Comparison of ENCODE assay signal across 8 cellular contexts in genomic region chr1:1407101-1407956, GRCh38. TPM values are rescaled to one million over a fixed set of nuclear protein-coding genes. Genes with fewer than 3 reads are reported as not detected.
A peak's percentile ranks its signal among the peaks of the same experiment; 100 is the strongest.
DNase-seq lines count a peak whose midpoint lies in the region; ATAC-seq and TF ChIP-seq lines count a peak whose summit lies in the region.

MRPL20 (minus strand) TSS chr1:1407293; CDS start chr1:1407217, 76 bp downstream.

- TF ChIP-seq POLR2A in right lobe of liver (IDR thresholded peaks at IDR 0.05): peak; percentile 82

- peak in 36 of 56 donors; percentile 5 to 62 (median 30) for TF ChIP-seq CTCF in dorsolateral prefrontal cortex (IDR thresholded peaks at IDR 0.05 in 54 of 56, conservative IDR thresholded peaks at IDR 0.05 in 2 of 56; ENCODE audit: low read depth in 1 of 56, partially characterized antibody in 56 of 56)
- no peak for TF ChIP-seq CTCF in right lobe of liver (IDR thresholded peaks at IDR 0.05)

- H3K9me3 ChIP-seq in CD4-positive, CD25-positive, alpha-beta regulatory T cell (ENCODE audit: control insufficient read depth in 2 of 2, low read length in 2 of 2): no peaks in the 10 kb centered on the region
- no peaks in the 10 kb centered on the region for H3K9me3 ChIP-seq in right lobe of liver

- no peaks in the 10 kb centered on the region for H3K27me3 ChIP-seq in CD4-positive, CD25-positive, alpha-beta regulatory T cell (ENCODE audit: control insufficient read depth, insufficient read depth, low read length)
- H3K27me3 ChIP-seq in dorsolateral prefrontal cortex (no peaks in the 10 kb centered on the region), right lobe of liver (no peaks in the 10 kb centered on the region)

- peaks cover 20% of the 10 kb centered on the region for H3K36me3 ChIP-seq in CD4-positive, CD25-positive, alpha-beta regulatory T cell (ENCODE audit: control insufficient read depth, insufficient read depth, low read length)
- H3K36me3 ChIP-seq in right lobe of liver: peaks cover 0 to 23% (median 4%) of the 10 kb centered on the region in 4 donors

- no peaks in the 10 kb centered on the region for H3K27me3 Mint-ChIP-seq in CD4-positive, CD25-positive, alpha-beta regulatory T cell

- peak within 1 kb of the TSS; percentile 86 to 97 (median 93) for H3K27ac Mint-ChIP-seq in CD4-positive, CD25-positive, alpha-beta regulatory T cell

- no peaks in the 10 kb centered on the region for H3K9me3 Mint-ChIP-seq in CD4-positive, CD25-positive, alpha-beta regulatory T cell

- peaks cover 0 to 54% (median 14%) of the 10 kb centered on the region in 4 donors for H3K4me1 Mint-ChIP-seq in CD4-positive, CD25-positive, alpha-beta regulatory T cell

- peaks cover 12% of the 10 kb centered on the region for H3K36me3 Mint-ChIP-seq in CD4-positive, CD25-positive, alpha-beta regulatory T cell

- H3K4me1 ChIP-seq in CD4-positive, CD25-positive, alpha-beta regulatory T cell (ENCODE audit: control insufficient read depth, insufficient read depth, low read length, poor library complexity, severe bottlenecking): peaks cover 20% of the 10 kb centered on the region
- peaks cover 0 to 40% (median 14%) of the 10 kb centered on the region in 4 donors for H3K4me1 ChIP-seq in right lobe of liver

- DNase-seq in CD4-positive, CD25-positive, alpha-beta regulatory T cell: peak; percentile 95 to 97 (median 96)
- peak; percentile 98 for DNase-seq in NCI-H82 (lab: John Stamatoyannopoulos, UW)
- peak; percentile 96 to 97 for DNase-seq in activated CD4-positive, alpha-beta T cell treated with anti-CD3 and anti-CD28 coated beads, Interleukin-2, amount 50 U/mL, for 48 hours
- DNase-seq in dorsolateral prefrontal cortex: peak; percentile 89 to 96 (median 94)
- DNase-seq in right lobe of liver: peak; percentile 95 to 96 (median 96)
- DNase-seq in stimulated activated CD4-positive, alpha-beta T cell treated with anti-CD3 and anti-CD28 coated beads, Interleukin-4, amount 100 ng/mL, for 4 hours: peak; percentile 93 to 95

- ATAC-seq in CD4-positive, CD25-positive, alpha-beta regulatory T cell (ENCODE audit: low read depth in 2 of 2): peak; percentile 95 to 97
- ATAC-seq in GM19438 (IDR thresholded peaks at IDR 0.05; ENCODE audit: low read depth, unreplicated experiment): peak; percentile 82
- ATAC-seq in HG03571 (IDR thresholded peaks at IDR 0.05; ENCODE audit: unreplicated experiment): peak; percentile 78
- peak; percentile 95 to 98 (median 98) for ATAC-seq in right lobe of liver

- intact Hi-C loops in dorsolateral prefrontal cortex (cut with DNase I) (loop anchor here (1.0 to 5.0 kb wide), 6 partner anchors 8 to 104 kb away; partner anchors contain the start of genes ATAD3B (in 1 of the 2), AURKAIP1 (in 1 of the 2) and CCNL2 (in 1 of the 2)), right lobe of liver (cut with DNase I) (loop anchor here in 1 of 2 donors (5.0 kb wide), 1 partner anchor 35 kb away; no protein-coding TSS in a partner anchor)

- 2% methylated on average over 10 of the region's 96 CpGs for WGBS in right lobe of liver (ENCODE audit: insufficient coverage, low coverage, low lambda C conversion rate, missing lambda C conversion rate)

- peak within 1 kb of the TSS; percentile 64 for H3K4me3 ChIP-seq in CD4-positive, CD25-positive, alpha-beta regulatory T cell (ENCODE audit: low read depth, low read length)
- H3K4me3 ChIP-seq in dorsolateral prefrontal cortex (peak within 1 kb of the TSS; percentile 50 to 100 (median 95)), right lobe of liver (peak within 1 kb of the TSS; percentile 92 to 100 (median 100))

- H3K4me3 Mint-ChIP-seq in CD4-positive, CD25-positive, alpha-beta regulatory T cell: peak within 1 kb of the TSS; percentile 92 to 96 (median 95)

- peak within 1 kb of the TSS; percentile 89 for H3K27ac ChIP-seq in CD4-positive, CD25-positive, alpha-beta regulatory T cell (ENCODE audit: insufficient read depth, low read length, poor library complexity, severe bottlenecking)
- peak within 1 kb of the TSS in 58 of 59 donors; percentile 0 to 94 (median 83) for H3K27ac ChIP-seq in dorsolateral prefrontal cortex
- peak within 1 kb of the TSS; percentile 65 to 82 (median 68) for H3K27ac ChIP-seq in right lobe of liver

RNA-seq across cellular contexts. Expression of gene MRPL20, which starts in this region (rescaled TPM):
- 83.4 TPM for total RNA-seq in CD4-positive, CD25-positive, alpha-beta regulatory T cell
- polyA plus RNA-seq in CD4-positive, CD25-positive, alpha-beta regulatory T cell: 100 to 1,000 TPM; 162 to 188 (median 178) TPM
- 100 to 1,000 TPM in 12 of 120 experiments, 10 to 100 TPM in 108; 56.0 to 114 (median 86.3) TPM for total RNA-seq in dorsolateral prefrontal cortex
- 10 to 100 TPM; 44.1 to 91.2 (median 56.5) TPM for total RNA-seq in right lobe of liver

Comparison
In these comparisons a context has a peak if more than half of its experiments do, and no peak if none do; other contexts are left out.
1. Peak in every context shown above with its lines: DNase-seq, ATAC-seq, H3K4me3 ChIP-seq and H3K27ac ChIP-seq.
2. CTCF ChIP-seq: peak in dorsolateral prefrontal cortex (36 of 56); none in right lobe of liver (0 of 4).